10 cellular contexts compared by ENCODE assay signal in the genomic region with DNA sequence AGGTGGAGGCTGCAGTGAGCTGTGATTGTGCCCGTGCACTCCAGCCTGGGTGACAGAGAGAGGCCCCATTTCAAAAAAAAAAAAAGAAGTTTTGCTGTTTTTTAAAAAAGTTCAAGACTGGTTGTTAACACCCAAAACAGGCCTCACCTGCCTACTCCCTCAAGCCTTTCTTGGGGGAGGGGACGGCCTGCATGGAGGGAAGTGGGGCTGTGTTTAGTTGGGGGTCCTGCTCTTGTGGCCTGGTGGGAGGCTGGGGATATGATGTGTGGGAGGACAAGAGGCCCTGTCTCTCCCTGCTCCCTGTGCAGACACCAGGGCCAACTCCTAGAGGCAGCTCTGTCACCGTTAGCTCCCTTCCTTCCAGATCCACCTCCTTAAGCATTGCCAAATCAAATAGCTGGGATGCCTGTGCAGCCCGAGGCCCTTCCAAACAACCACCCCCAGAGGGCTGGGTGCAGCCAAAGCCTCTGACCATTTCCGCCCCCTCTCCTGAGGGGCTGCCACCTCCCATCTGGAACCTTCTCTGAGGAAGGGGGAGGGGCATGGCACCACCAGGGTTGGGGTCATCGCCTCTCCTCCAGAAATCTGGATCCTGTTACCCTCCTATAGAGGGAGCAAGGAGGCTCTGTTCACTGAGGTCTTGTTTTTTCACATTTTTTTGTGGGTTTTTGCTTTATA. TPM values are rescaled to one million over a fixed set of nuclear protein-coding genes. Genes with fewer than 3 reads are reported as not detected.
A peak's percentile ranks its signal among the peaks of the same experiment; 100 is the strongest.
DNase-seq lines count a peak whose midpoint lies in the region; ATAC-seq, FAIRE-seq and TF ChIP-seq lines count a peak whose summit lies in the region.
"Had no signal": no experiment of that assay in that cellular context is flagged by ENCODE, and none has a peak within 500 bp of the region (broad histone marks: within the 10 kb centered on the region; RNA-seq: fewer than 3 reads in every experiment).

No MANE protein-coding gene starts in this region.

- TF ChIP-seq CTCF in coronary artery (IDR thresholded peaks at IDR 0.05) (no peak), keratinocyte (optimal IDR thresholded peaks at IDR 0.05 in 1 of 3, IDR thresholded peaks at IDR 0.05 in 1 of 3, conservative IDR thresholded peaks at IDR 0.05 in 1 of 3; ENCODE audit: extremely low read depth in 1 of 3, insufficient read depth in 2 of 3, low read length in 3 of 3) (peak; percentile 5 to 27 (median 19))
- no peak for TF ChIP-seq CTCF in CD4-positive, alpha-beta T cell (IDR thresholded peaks at IDR 0.05)

- H3K9me1 ChIP-seq in keratinocyte (ENCODE audit: control insufficient read depth, extremely low read depth, insufficient read depth, low read length) = no peaks in the 10 kb centered on the region

- no peaks in the 10 kb centered on the region for H3K27me3 ChIP-seq in keratinocyte (ENCODE audit: control insufficient read depth, extremely low read depth, insufficient read depth, low read length)
- no peaks in the 10 kb centered on the region for H3K27me3 ChIP-seq in CD4-positive, alpha-beta T cell (ENCODE audit: control insufficient read depth, insufficient read depth, low read length)

- H3K4me3 Mint-ChIP-seq in CD4-positive, alpha-beta T cell = no peak overlapping the region

- ATAC-seq in CD4-positive, alpha-beta T cell (ENCODE audit: poor library complexity) = no peak

- intact Hi-C loops in CD4-positive, alpha-beta T cell (cut with DNase I, micrococcal nuclease) = loop anchor here in 1 of 2 experiments (5.0 kb wide), 1 partner anchor 32 kb away; no protein-coding TSS in a partner anchor

- H3K9me3 ChIP-seq in keratinocyte (ENCODE audit: control insufficient read depth, low read depth, low read length) = no peaks in the 10 kb centered on the region
- H3K9me3 ChIP-seq in CD4-positive, alpha-beta T cell (ENCODE audit: control insufficient read depth, low read length) = no peaks in the 10 kb centered on the region

- POLR2A ChIA-PET in CD4-positive, alpha-beta T cell (lab: Charles Lee) = no interaction called here

- peak; percentile 92 for FAIRE-seq in HTR-8/SVneo (lab: Jason Lieb, UNC)
- peak; percentile 59 for FAIRE-seq in keratinocyte (lab: Jason Lieb, UNC)

- no peaks in the 10 kb centered on the region for H4K20me1 ChIP-seq in keratinocyte (ENCODE audit: control insufficient read depth, extremely low read depth, insufficient read depth, low read length)

- no peaks in the 10 kb centered on the region for H3K36me3 Mint-ChIP-seq in CD4-positive, alpha-beta T cell (ENCODE audit: low read depth)

- no peaks in the 10 kb centered on the region for H3K27me3 Mint-ChIP-seq in CD4-positive, alpha-beta T cell

- no peaks in the 10 kb centered on the region for H3K36me3 ChIP-seq in keratinocyte (ENCODE audit: control insufficient read depth in 2 of 2, extremely low read depth in 1 of 2, insufficient read depth in 2 of 2, low read length in 2 of 2)

- H3K4me2 ChIP-seq in keratinocyte (ENCODE audit: control insufficient read depth, extremely low read depth, insufficient read depth, low read depth, low read length) = peak overlapping the region; percentile 16

- H3K27ac Mint-ChIP-seq in CD4-positive, alpha-beta T cell = no peak overlapping the region

- no peak overlapping the region for H3K9ac ChIP-seq in keratinocyte (ENCODE audit: control insufficient read depth, extremely low read depth, insufficient read depth, low read length)

- dilution Hi-C loops in keratinocyte (cut with MboI; ENCODE audit: extremely low pct_ligation_motif_present, low sequenced_read_pairs) = no loop called here

- no peaks in the 10 kb centered on the region for H3K9me3 Mint-ChIP-seq in CD4-positive, alpha-beta T cell

- peaks cover 12% of the 10 kb centered on the region for H3K79me2 ChIP-seq in keratinocyte (ENCODE audit: control insufficient read depth, insufficient read depth, low read length)

- H3K4me1 Mint-ChIP-seq in CD4-positive, alpha-beta T cell (ENCODE audit: low read depth) = no peaks in the 10 kb centered on the region

- CTCF ChIA-PET in CD4-positive, alpha-beta T cell (lab: Charles Lee) = no interaction called here

- peak; percentile 78 for DNase-seq in HTR-8/SVneo (ENCODE audit: insufficient read length, low spot score)
- DNase-seq in coronary artery (ENCODE audit: low spot score) = peak; percentile 81
- DNase-seq in keratinocyte (ENCODE audit: low read depth, low spot score) = no peak
- DNase-seq in substantia nigra (lab: John Stamatoyannopoulos, UW) = peak in 1 of 49 donors; percentile 38
- DNase-seq in COLO829 (ENCODE audit: low spot score) = no peak
- no peak for DNase-seq in activated CD4-positive, alpha-beta T cell treated with anti-CD3 and anti-CD28 coated beads, Interleukin-2, amount 50 U/mL, for 48 hours
- no peak for DNase-seq in SKM-1 treated with dmso at 0.1 percent for 144 hours (lab: John Stamatoyannopoulos, UW; ENCODE audit: unreplicated experiment)
- DNase-seq in CD4-positive, alpha-beta T cell = no peak
- DNase-seq: foreskin melanocyte had no signal

- H3K4me3 ChIP-seq in coronary artery (no peak overlapping the region), keratinocyte (ENCODE audit: control insufficient read depth in 2 of 3, extremely low read depth in 1 of 3, insufficient read depth in 2 of 3, low read depth in 1 of 3, low read length in 3 of 3) (no peak overlapping the region)

- no peak overlapping the region for H2AFZ ChIP-seq in keratinocyte (ENCODE audit: control insufficient read depth, low read length)

- peaks cover 48% of the 10 kb centered on the region for H3K4me1 ChIP-seq in keratinocyte (ENCODE audit: control insufficient read depth, extremely low read depth, insufficient read depth, low read length)

- H3K27ac ChIP-seq in coronary artery (peak overlapping the region; percentile 4 to 94), keratinocyte (ENCODE audit: control insufficient read depth, insufficient read depth, low read length) (no peak overlapping the region), substantia nigra (ENCODE audit: low read depth, low read length, poor library complexity, severe bottlenecking) (peak overlapping the region; percentile 17)
- H3K27ac ChIP-seq in CD4-positive, alpha-beta T cell (ENCODE audit: low read depth, low read length) = no peak overlapping the region

RNA-seq across cellular contexts. Expression of gene ANKRD2, which starts 32.9 kb away (rescaled TPM):
- 0.18 to 0.67 TPM (median 0.38 TPM) in 3 replicates for polyA plus RNA-seq in keratinocyte
- polyA plus RNA-seq in keratinocyte (2011; ENCODE audit: low read depth) = 0.84 TPM
- polyA plus RNA-seq in keratinocyte (2011; cell fraction: cytosol; rRNA removed) = 0.26 and 0.36 TPM in 2 replicates
- 0.28 and 0.36 TPM in 2 replicates for polyA plus RNA-seq in keratinocyte (2011; cell fraction: nucleus; rRNA removed)
- polyA plus RNA-seq in keratinocyte (2012; ENCODE audit: low replicate concordance) = 0.91 and 0.95 TPM in 2 replicates
- 0.16 to 0.19 TPM in 2 of 3 replicates, not detected in the other for polyA minus RNA-seq in keratinocyte
- polyA minus RNA-seq in keratinocyte (2011; cell fraction: cytosol; rRNA and poly(A)+ RNA removed) = not detected
- not detected in 2 replicates for polyA minus RNA-seq in keratinocyte (2011; cell fraction: nucleus; rRNA and poly(A)+ RNA removed)
- not detected for total RNA-seq in CD4-positive, alpha-beta T cell
- total RNA-seq: HT1080 had no signal

RNA-seq across cellular contexts. Expression of gene UBTD1, which starts 40.9 kb away (rescaled TPM):
- polyA plus RNA-seq in keratinocyte = 12.0 to 20.5 TPM (median 19.3 TPM) in 3 replicates
- polyA plus RNA-seq in keratinocyte (2011; ENCODE audit: low read depth) = 3.5 TPM
- 13.3 and 33.4 TPM in 2 replicates for polyA plus RNA-seq in keratinocyte (2011; cell fraction: cytosol; rRNA removed)
- polyA plus RNA-seq in keratinocyte (2011; cell fraction: nucleus; rRNA removed) = 8.4 and 14.1 TPM in 2 replicates
- polyA plus RNA-seq in keratinocyte (2012; ENCODE audit: low replicate concordance) = 17.0 and 24.0 TPM in 2 replicates
- 6.8 to 19.4 TPM (median 11.6 TPM) in 3 replicates for polyA minus RNA-seq in keratinocyte
- 31.7 TPM for polyA minus RNA-seq in keratinocyte (2011; cell fraction: cytosol; rRNA and poly(A)+ RNA removed)
- 9.3 and 9.8 TPM in 2 replicates for polyA minus RNA-seq in keratinocyte (2011; cell fraction: nucleus; rRNA and poly(A)+ RNA removed)
- under 1 TPM; 0.56 to 0.80 TPM for total RNA-seq in CD4-positive, alpha-beta T cell

RNA-seq across cellular contexts. Expression of gene MMS19, which starts 41.4 kb away (rescaled TPM):
- polyA plus RNA-seq in keratinocyte = 72.5 to 74.8 TPM (median 74.4 TPM) in 3 replicates
- polyA plus RNA-seq in keratinocyte (2011; ENCODE audit: low read depth) = 15.5 TPM
- 51.5 and 66.8 TPM in 2 replicates for polyA plus RNA-seq in keratinocyte (2011; cell fraction: cytosol; rRNA removed)
- 138 and 144 TPM in 2 replicates for polyA plus RNA-seq in keratinocyte (2011; cell fraction: nucleus; rRNA removed)
- 46.0 and 61.3 TPM in 2 replicates for polyA plus RNA-seq in keratinocyte (2012; ENCODE audit: low replicate concordance)
- 110 to 140 TPM (median 133 TPM) in 3 replicates for polyA minus RNA-seq in keratinocyte
- 71.9 TPM for polyA minus RNA-seq in keratinocyte (2011; cell fraction: cytosol; rRNA and poly(A)+ RNA removed)
- polyA minus RNA-seq in keratinocyte (2011; cell fraction: nucleus; rRNA and poly(A)+ RNA removed) = 74.6 and 85.9 TPM in 2 replicates
- total RNA-seq in CD4-positive, alpha-beta T cell = 10 to 100 TPM; 58.4 to 65.7 TPM

RNA-seq across cellular contexts. Expression of gene HOGA1, which starts 44.5 kb away (rescaled TPM):
- polyA plus RNA-seq in keratinocyte = 0.49 to 1.0 TPM (median 0.89 TPM) in 3 replicates
- polyA plus RNA-seq in keratinocyte (2011; ENCODE audit: low read depth) = 0.21 TPM
- polyA plus RNA-seq in keratinocyte (2011; cell fraction: cytosol; rRNA removed) = 0.30 and 0.40 TPM in 2 replicates
- 0.57 and 0.60 TPM in 2 replicates for polyA plus RNA-seq in keratinocyte (2011; cell fraction: nucleus; rRNA removed)
- 0.23 and 0.63 TPM in 2 replicates for polyA plus RNA-seq in keratinocyte (2012; ENCODE audit: low replicate concordance)
- polyA minus RNA-seq in keratinocyte = 0.30 to 0.62 TPM (median 0.38 TPM) in 3 replicates
- polyA minus RNA-seq in keratinocyte (2011; cell fraction: cytosol; rRNA and poly(A)+ RNA removed) = not detected
- polyA minus RNA-seq in keratinocyte (2011; cell fraction: nucleus; rRNA and poly(A)+ RNA removed) = 0.32 TPM in 1 of 2 replicates, not detected in the other
- total RNA-seq in CD4-positive, alpha-beta T cell = not detected

RNA-seq across cellular contexts. Expression of gene C10orf62, which starts 49.9 kb away (rescaled TPM):
- polyA plus RNA-seq in keratinocyte = 0.06 to 0.08 TPM in 2 of 3 replicates, not detected in the other
- not detected for polyA plus RNA-seq in keratinocyte (2011; ENCODE audit: low read depth)
- not detected in 2 replicates for polyA plus RNA-seq in keratinocyte (2011; cell fraction: cytosol; rRNA removed)
- polyA plus RNA-seq in keratinocyte (2011; cell fraction: nucleus; rRNA removed) = 0.09 and 0.12 TPM in 2 replicates
- polyA plus RNA-seq in keratinocyte (2012; ENCODE audit: low replicate concordance) = not detected in 2 replicates
- polyA minus RNA-seq in keratinocyte = not detected in 3 replicates
- not detected for polyA minus RNA-seq in keratinocyte (2011; cell fraction: cytosol; rRNA and poly(A)+ RNA removed)
- polyA minus RNA-seq in keratinocyte (2011; cell fraction: nucleus; rRNA and poly(A)+ RNA removed) = not detected in 2 replicates
- total RNA-seq in CD4-positive, alpha-beta T cell = not detected
- total RNA-seq: HT1080 had no signal

Comparison
In these comparisons a context has a peak if more than half of its experiments do, and no peak if none do; other contexts are left out.
1. DNase-seq: peak in HTR-8/SVneo (single experiment) and coronary artery (single experiment); none in keratinocyte (single experiment), COLO829 (single experiment), activated CD4-positive, alpha-beta T cell treated with anti-CD3 and anti-CD28 coated beads, Interleukin-2, amount 50 U/mL, for 48 hours (0 of 2), SKM-1 treated with dmso at 0.1 percent for 144 hours (single experiment) and CD4-positive, alpha-beta T cell (0 of 10).
2. H3K27ac ChIP-seq: peak in coronary artery (2 of 2) and substantia nigra (single experiment); none in keratinocyte (single experiment) and CD4-positive, alpha-beta T cell (single experiment).
3. CTCF ChIP-seq: peak in keratinocyte (3 of 3); none in coronary artery (single experiment) and CD4-positive, alpha-beta T cell (single experiment).